ENCODE assay signal across 38 cellular contexts in the genomic region with DNA sequence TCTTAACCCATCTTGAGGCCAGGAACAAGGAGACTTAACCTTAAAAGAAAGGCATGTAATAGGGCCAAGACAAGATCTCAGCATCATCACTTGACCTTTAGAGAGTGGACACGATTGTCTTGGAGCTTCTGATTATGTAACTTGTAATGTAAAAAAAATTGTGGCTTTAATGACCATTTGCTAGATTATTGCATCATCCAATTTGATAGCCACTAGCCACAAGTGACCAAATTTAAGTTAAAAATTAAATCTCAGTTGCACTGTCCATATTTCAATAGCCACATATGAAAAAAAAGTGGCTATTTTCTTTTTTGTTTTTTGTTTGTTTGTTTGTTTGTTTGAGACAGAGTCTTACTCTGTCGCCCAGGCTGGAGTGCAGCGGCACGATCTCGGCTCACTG. TPM values are rescaled to one million over a fixed set of nuclear protein-coding genes. Genes with fewer than 3 reads are reported as not detected.
"Had no signal": no experiment of that assay in that cellular context is flagged by ENCODE, and none has a peak within 500 bp of the region (broad histone marks: within the 10 kb centered on the region; RNA-seq: fewer than 3 reads in every experiment).

No MANE protein-coding gene starts in this region.

- H3K9me3 Mint-ChIP-seq: activated B cell treated with CpG ODN at 0.5 μM for 24 hours; activated CD4-positive, alpha-beta memory T cell treated with anti-CD3 and anti-CD28 coated beads for 36 hours; activated CD4-positive, alpha-beta T cell treated with anti-CD3 and anti-CD28 coated beads, Interleukin-2, amount 10 ng/mL, durations not matched to agents 24 days and 14 days; activated naive CD4-positive, alpha-beta T cell treated with anti-CD3 and anti-CD28 coated beads for 36 hours; activated naive CD4-positive, alpha-beta T cell treated with anti-CD3 and anti-CD28 coated beads, Interleukin-2, amount 50 U/mL, for 24 hours; activated naive CD8-positive, alpha-beta T cell treated with anti-CD3 and anti-CD28 coated beads for 36 hours; activated naive CD8-positive, alpha-beta T cell treated with anti-CD3 and anti-CD28 coated beads, Interleukin-2, amount 50 U/mL, for 24 hours; activated T-cell treated with anti-CD3 and anti-CD28 coated beads, Interleukin-2, amount 50 U/mL, for 4 hours; activated T-helper 1 cell treated with anti-CD3 and anti-CD28 coated beads, Interleukin-12 subunit alpha, Interleukin-12 subunit beta, Interleukin-2, Interleukin-4 antibody, amounts not matched to agents 30 ng/mL and 10 ng/mL and 1 ng/mL, durations not matched to agents 14 hours and 24 hours and 36 hours; activated T-helper 2 cell treated with anti-CD3 and anti-CD28 coated beads, Interferon-gamma antibody, Interleukin-2, Interleukin-4, amounts not matched to agents 10 μg/mL and 5 μg/mL and 100 μg/mL, durations not matched to agents 14 hours and 24 hours and 36 hours; effector memory CD8-positive, alpha-beta T cell; T-helper 2 cell treated with Interferon-gamma antibody and Interleukin-4, amounts not matched to agents 5 μg/mL and 100 μg/mL, for 36 hours had no signal

- H3K27ac Mint-ChIP-seq: activated B cell treated with CpG ODN at 0.5 μM for 24 hours; activated CD4-positive, alpha-beta memory T cell treated with anti-CD3 and anti-CD28 coated beads for 36 hours; activated CD4-positive, alpha-beta T cell treated with anti-CD3 and anti-CD28 coated beads for 36 hours; activated CD4-positive, alpha-beta T cell treated with anti-CD3 and anti-CD28 coated beads, Interleukin-2, amount 10 ng/mL, durations not matched to agents 24 days and 14 days; activated naive CD4-positive, alpha-beta T cell treated with anti-CD3 and anti-CD28 coated beads for 36 hours; activated naive CD4-positive, alpha-beta T cell treated with anti-CD3 and anti-CD28 coated beads, Interleukin-2, amount 50 U/mL, for 24 hours; activated naive CD8-positive, alpha-beta T cell treated with anti-CD3 and anti-CD28 coated beads for 36 hours; activated naive CD8-positive, alpha-beta T cell treated with anti-CD3 and anti-CD28 coated beads, Interleukin-2, amount 50 U/mL, for 24 hours; activated T-helper 1 cell treated with anti-CD3 and anti-CD28 coated beads, Interleukin-12 subunit alpha, Interleukin-12 subunit beta, Interleukin-2, Interleukin-4 antibody, amounts not matched to agents 30 ng/mL and 10 ng/mL and 1 ng/mL, durations not matched to agents 14 hours and 24 hours and 36 hours; activated T-helper 2 cell treated with anti-CD3 and anti-CD28 coated beads, Interferon-gamma antibody, Interleukin-2, Interleukin-4, amounts not matched to agents 10 μg/mL and 5 μg/mL and 100 μg/mL, durations not matched to agents 14 hours and 24 hours and 36 hours; effector memory CD8-positive, alpha-beta T cell; T-helper 17 cell; T-helper 2 cell treated with Interferon-gamma antibody and Interleukin-4, amounts not matched to agents 5 μg/mL and 100 μg/mL, for 36 hours had no signal

- ATAC-seq: activated CD4-positive, alpha-beta T cell treated with anti-CD3 and anti-CD28 coated beads for 36 hours; activated CD4-positive, CD25-positive, alpha-beta regulatory T cell treated with anti-CD3 and anti-CD28 coated beads, Interleukin-2, amount 50 U/mL, for 24 hours; activated naive CD8-positive, alpha-beta T cell treated with anti-CD3 and anti-CD28 coated beads, Interleukin-2, amount 50 U/mL, for 24 hours; body of pancreas; effector memory CD8-positive, alpha-beta T cell; gastroesophageal sphincter; heart right ventricle; T-helper 17 cell had no signal

- DNase-seq: activated B cell treated with CpG ODN at 0.5 μM for 24 hours; activated CD4-positive, alpha-beta memory T cell treated with anti-CD3 and anti-CD28 coated beads for 36 hours; activated CD4-positive, alpha-beta T cell treated with anti-CD3 and anti-CD28 coated beads for 36 hours; activated CD4-positive, alpha-beta T cell treated with anti-CD3 and anti-CD28 coated beads, Interleukin-2, amount 10 ng/mL, durations not matched to agents 24 days and 14 days; activated CD8-positive, alpha-beta memory T cell treated with anti-CD3 and anti-CD28 coated beads, Interleukin-2, amount 50 U/mL, for 48 hours; activated effector memory CD4-positive, alpha-beta T cell treated with anti-CD3 and anti-CD28 coated beads, Interleukin-2, amount 50 U/mL, for 16 hours; activated naive CD4-positive, alpha-beta T cell treated with anti-CD3 and anti-CD28 coated beads for 36 hours; activated naive CD8-positive, alpha-beta T cell treated with anti-CD3 and anti-CD28 coated beads for 36 hours; activated naive CD8-positive, alpha-beta T cell treated with anti-CD3 and anti-CD28 coated beads, Interleukin-2, amount 50 U/mL, for 24 hours; activated T-cell treated with anti-CD3 and anti-CD28 coated beads, Interleukin-2, amount 50 U/mL, for 4 hours; adrenal gland; amygdala; aorta; body of pancreas; caudate nucleus; cortex of kidney; effector CD4-positive, alpha-beta T cell; effector memory CD8-positive, alpha-beta T cell; esophagus squamous epithelium; foreskin melanocyte; heart right ventricle; T-helper 17 cell; T1000; WERI-Rb-1 had no signal

- H3K27me3 Mint-ChIP-seq: activated B cell treated with CpG ODN at 0.5 μM for 24 hours; activated CD4-positive, alpha-beta memory T cell treated with anti-CD3 and anti-CD28 coated beads for 36 hours; activated CD4-positive, alpha-beta T cell treated with anti-CD3 and anti-CD28 coated beads for 36 hours; activated CD4-positive, alpha-beta T cell treated with anti-CD3 and anti-CD28 coated beads, Interleukin-2, amount 10 ng/mL, durations not matched to agents 24 days and 14 days; activated naive CD4-positive, alpha-beta T cell treated with anti-CD3 and anti-CD28 coated beads, Interleukin-2, amount 50 U/mL, for 24 hours; activated naive CD8-positive, alpha-beta T cell treated with anti-CD3 and anti-CD28 coated beads for 36 hours; activated naive CD8-positive, alpha-beta T cell treated with anti-CD3 and anti-CD28 coated beads, Interleukin-2, amount 50 U/mL, for 24 hours; effector memory CD8-positive, alpha-beta T cell; T-helper 17 cell had no signal

- H3K36me3 ChIP-seq: adrenal gland, esophagus squamous epithelium, gastroesophageal sphincter, heart right ventricle, WERI-Rb-1 had no signal

- H3K4me1 ChIP-seq: adrenal gland, body of pancreas, esophagus squamous epithelium, gastroesophageal sphincter, heart right ventricle had no signal

- H3K27ac ChIP-seq: adrenal gland, body of pancreas, epithelial cell of prostate, esophagus squamous epithelium, gastroesophageal sphincter, heart right ventricle, WERI-Rb-1 had no signal

- H3K4me3 Mint-ChIP-seq: activated B cell treated with CpG ODN at 0.5 μM for 24 hours; activated CD4-positive, alpha-beta memory T cell treated with anti-CD3 and anti-CD28 coated beads for 36 hours; activated CD4-positive, alpha-beta T cell treated with anti-CD3 and anti-CD28 coated beads for 36 hours; activated CD4-positive, alpha-beta T cell treated with anti-CD3 and anti-CD28 coated beads, Interleukin-2, amount 10 ng/mL, durations not matched to agents 24 days and 14 days; activated naive CD4-positive, alpha-beta T cell treated with anti-CD3 and anti-CD28 coated beads for 36 hours; activated naive CD4-positive, alpha-beta T cell treated with anti-CD3 and anti-CD28 coated beads, Interleukin-2, amount 50 U/mL, for 24 hours; activated naive CD8-positive, alpha-beta T cell treated with anti-CD3 and anti-CD28 coated beads for 36 hours; activated naive CD8-positive, alpha-beta T cell treated with anti-CD3 and anti-CD28 coated beads, Interleukin-2, amount 50 U/mL, for 24 hours; activated T-cell treated with anti-CD3 and anti-CD28 coated beads, Interleukin-2, amount 50 U/mL, for 4 hours; activated T-helper 1 cell treated with anti-CD3 and anti-CD28 coated beads, Interleukin-12 subunit alpha, Interleukin-12 subunit beta, Interleukin-2, Interleukin-4 antibody, amounts not matched to agents 30 ng/mL and 10 ng/mL and 1 ng/mL, durations not matched to agents 14 hours and 24 hours and 36 hours; effector memory CD8-positive, alpha-beta T cell; T-helper 17 cell; T-helper 2 cell treated with Interferon-gamma antibody and Interleukin-4, amounts not matched to agents 5 μg/mL and 100 μg/mL, for 36 hours had no signal

- H3K36me3 Mint-ChIP-seq: activated CD4-positive, alpha-beta memory T cell treated with anti-CD3 and anti-CD28 coated beads for 36 hours; activated naive CD4-positive, alpha-beta T cell treated with anti-CD3 and anti-CD28 coated beads, Interleukin-2, amount 50 U/mL, for 24 hours; activated naive CD8-positive, alpha-beta T cell treated with anti-CD3 and anti-CD28 coated beads for 36 hours had no signal

- H3K9me3 ChIP-seq: adrenal gland, body of pancreas, esophagus squamous epithelium, gastroesophageal sphincter, heart right ventricle had no signal

- H3K4me3 ChIP-seq: adrenal gland, body of pancreas, esophagus squamous epithelium, gastroesophageal sphincter, heart right ventricle, hepatocyte had no signal

- H3K4me1 Mint-ChIP-seq: activated B cell treated with CpG ODN at 0.5 μM for 24 hours, T-helper 17 cell had no signal

RNA-seq across cellular contexts. Expression of gene CXorf65, which starts 24.3 kb away (rescaled TPM):
- total RNA-seq: adrenal gland, aorta, body of pancreas, chondrocyte, dermis blood vessel endothelial cell, endothelial cell of umbilical vein, esophagus squamous epithelium, fibroblast of lung, fibroblast of villous mesenchyme, gastroesophageal sphincter, glomerular endothelial cell, heart right ventricle, hepatocyte had no signal

RNA-seq across cellular contexts. Expression of gene IL2RG, which starts 29.1 kb away (rescaled TPM):
- total RNA-seq: chondrocyte, endothelial cell of umbilical vein, fibroblast of lung, fibroblast of villous mesenchyme had no signal
